Comparison of ENCODE assay signal across 1 cellular context in the genomic region with DNA sequence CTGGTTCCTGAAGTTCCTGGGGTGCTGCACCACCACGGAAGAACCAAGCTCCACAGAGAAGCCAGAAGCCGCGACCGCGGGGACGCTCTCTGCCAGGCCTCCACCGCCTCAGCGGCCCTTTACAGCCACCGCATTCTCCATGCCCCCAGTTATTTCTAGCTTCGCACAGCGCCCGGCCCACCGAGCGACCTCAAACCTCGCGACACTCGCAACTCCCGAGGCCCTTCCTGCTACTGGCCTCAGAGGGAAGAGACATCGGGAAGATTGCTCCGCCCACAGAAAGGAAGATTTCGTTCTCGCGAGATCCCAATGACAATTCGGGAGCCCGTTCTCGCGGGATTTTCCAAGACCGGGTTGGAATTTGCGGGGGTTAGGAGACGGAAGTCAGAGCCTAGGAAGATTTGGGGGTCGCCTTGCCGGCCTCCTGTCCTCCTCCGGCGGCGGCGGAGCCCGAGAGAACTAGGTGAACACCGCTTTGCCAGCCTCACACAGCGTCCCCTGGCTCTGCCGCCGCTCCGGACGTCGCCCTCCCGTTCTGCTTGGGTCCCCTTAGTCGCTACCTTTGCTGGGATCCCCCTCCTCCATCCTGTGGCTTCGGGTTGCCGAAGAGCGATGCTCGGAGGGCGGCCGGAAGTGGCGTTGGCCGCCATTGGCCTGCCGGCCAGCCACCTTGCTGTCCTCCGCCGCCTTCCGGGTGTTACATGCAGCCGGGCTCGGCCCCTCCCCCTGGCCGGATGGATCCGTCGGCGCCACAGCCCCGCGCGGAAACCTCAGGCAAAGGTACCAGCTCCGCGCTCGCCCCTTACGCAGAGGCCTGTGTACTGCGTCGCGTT.
TF ChIP-seq lines count a peak whose summit lies in the region.

A gene with protein sequence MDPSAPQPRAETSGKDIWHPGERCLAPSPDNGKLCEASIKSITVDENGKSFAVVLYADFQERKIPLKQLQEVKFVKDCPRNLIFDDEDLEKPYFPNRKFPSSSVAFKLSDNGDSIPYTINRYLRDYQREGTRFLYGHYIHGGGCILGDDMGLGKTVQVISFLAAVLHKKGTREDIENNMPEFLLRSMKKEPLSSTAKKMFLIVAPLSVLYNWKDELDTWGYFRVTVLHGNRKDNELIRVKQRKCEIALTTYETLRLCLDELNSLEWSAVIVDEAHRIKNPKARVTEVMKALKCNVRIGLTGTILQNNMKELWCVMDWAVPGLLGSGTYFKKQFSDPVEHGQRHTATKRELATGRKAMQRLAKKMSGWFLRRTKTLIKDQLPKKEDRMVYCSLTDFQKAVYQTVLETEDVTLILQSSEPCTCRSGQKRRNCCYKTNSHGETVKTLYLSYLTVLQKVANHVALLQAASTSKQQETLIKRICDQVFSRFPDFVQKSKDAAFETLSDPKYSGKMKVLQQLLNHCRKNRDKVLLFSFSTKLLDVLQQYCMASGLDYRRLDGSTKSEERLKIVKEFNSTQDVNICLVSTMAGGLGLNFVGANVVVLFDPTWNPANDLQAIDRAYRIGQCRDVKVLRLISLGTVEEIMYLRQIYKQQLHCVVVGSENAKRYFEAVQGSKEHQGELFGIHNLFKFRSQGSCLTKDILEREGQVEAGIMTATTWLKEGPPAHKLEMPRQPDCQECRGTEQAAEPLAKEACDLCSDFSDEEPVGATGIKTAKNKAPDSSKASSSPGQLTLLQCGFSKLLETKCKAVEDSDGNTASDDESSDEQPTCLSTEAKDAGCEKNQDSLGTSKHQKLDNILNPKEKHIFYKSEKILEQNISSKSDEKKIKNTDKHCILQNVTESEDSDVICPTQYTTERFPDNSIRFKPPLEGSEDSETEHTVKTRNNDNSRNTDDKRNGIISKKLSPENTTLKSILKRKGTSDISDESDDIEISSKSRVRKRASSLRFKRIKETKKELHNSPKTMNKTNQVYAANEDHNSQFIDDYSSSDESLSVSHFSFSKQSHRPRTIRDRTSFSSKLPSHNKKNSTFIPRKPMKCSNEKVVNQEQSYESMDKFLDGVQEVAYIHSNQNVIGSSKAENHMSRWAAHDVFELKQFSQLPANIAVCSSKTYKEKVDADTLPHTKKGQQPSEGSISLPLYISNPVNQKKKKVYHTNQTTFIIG (N-terminal part only) (plus strand): TSS at position 387 of the 833 bp plus-strand sequence. CDS start 348 bp downstream, at position 735.

TF ChIP-seq in HepG2, 621 proteins besides CTCF, POLR2A, EP300 and RAD21 (continued from another document and continues in another):
- TF ChIP-seq, protein P1, sequence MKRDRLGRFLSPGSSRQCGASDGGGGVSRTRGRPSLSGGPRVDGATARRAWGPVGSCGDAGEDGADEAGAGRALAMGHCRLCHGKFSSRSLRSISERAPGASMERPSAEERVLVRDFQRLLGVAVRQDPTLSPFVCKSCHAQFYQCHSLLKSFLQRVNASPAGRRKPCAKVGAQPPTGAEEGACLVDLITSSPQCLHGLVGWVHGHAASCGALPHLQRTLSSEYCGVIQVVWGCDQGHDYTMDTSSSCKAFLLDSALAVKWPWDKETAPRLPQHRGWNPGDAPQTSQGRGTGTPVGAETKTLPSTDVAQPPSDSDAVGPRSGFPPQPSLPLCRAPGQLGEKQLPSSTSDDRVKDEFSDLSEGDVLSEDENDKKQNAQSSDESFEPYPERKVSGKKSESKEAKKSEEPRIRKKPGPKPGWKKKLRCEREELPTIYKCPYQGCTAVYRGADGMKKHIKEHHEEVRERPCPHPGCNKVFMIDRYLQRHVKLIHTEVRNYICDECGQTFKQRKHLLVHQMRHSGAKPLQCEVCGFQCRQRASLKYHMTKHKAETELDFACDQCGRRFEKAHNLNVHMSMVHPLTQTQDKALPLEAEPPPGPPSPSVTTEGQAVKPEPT (CRISPR knock-in tag; IDR thresholded peaks at IDR 0.05; ENCODE audit: low read depth) = peak; percentile 91
- TF ChIP-seq, protein P2, sequence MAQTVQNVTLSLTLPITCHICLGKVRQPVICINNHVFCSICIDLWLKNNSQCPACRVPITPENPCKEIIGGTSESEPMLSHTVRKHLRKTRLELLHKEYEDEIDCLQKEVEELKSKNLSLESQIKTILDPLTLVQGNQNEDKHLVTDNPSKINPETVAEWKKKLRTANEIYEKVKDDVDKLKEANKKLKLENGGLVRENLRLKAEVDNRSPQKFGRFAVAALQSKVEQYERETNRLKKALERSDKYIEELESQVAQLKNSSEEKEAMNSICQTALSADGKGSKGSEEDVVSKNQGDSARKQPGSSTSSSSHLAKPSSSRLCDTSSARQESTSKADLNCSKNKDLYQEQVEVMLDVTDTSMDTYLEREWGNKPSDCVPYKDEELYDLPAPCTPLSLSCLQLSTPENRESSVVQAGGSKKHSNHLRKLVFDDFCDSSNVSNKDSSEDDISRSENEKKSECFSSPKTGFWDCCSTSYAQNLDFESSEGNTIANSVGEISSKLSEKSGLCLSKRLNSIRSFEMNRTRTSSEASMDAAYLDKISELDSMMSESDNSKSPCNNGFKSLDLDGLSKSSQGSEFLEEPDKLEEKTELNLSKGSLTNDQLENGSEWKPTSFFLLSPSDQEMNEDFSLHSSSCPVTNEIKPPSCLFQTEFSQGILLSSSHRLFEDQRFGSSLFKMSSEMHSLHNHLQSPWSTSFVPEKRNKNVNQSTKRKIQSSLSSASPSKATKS (CRISPR knock-in tag; IDR thresholded peaks at IDR 0.05) = 0 out of 2 replicates have a peak, but pooled peaks have one; percentile 87
- TF ChIP-seq MED13 (CRISPR knock-in tag; IDR thresholded peaks at IDR 0.05) (peak; percentile 89), ZFP62 (CRISPR knock-in tag; IDR thresholded peaks at IDR 0.05) (no peak), ZNF547 (CRISPR knock-in tag; IDR thresholded peaks at IDR 0.05) (peak; percentile 82), ZFP1 (CRISPR knock-in tag; IDR thresholded peaks at IDR 0.05) (0 out of 2 replicates have a peak, but pooled peaks have one; percentile 69), FIP1L1 (IDR thresholded peaks at IDR 0.05; ENCODE audit: borderline replicate concordance, insufficient read depth, low read depth, low read length) (peak; percentile 47; the same call in 1 of the 2 replicates), SMARCC2 (IDR thresholded peaks at IDR 0.05) (no peak), FOXK1 (CRISPR knock-in tag; IDR thresholded peaks at IDR 0.05; ENCODE audit: borderline replicate concordance, low read depth) (peak; percentile 81), KDM2A (CRISPR knock-in tag; IDR thresholded peaks at IDR 0.05; ENCODE audit: borderline replicate concordance, low read depth) (peak; percentile 96), MAFG (CRISPR knock-in tag; IDR thresholded peaks at IDR 0.05) (no peak), GATAD1 (CRISPR knock-in tag; IDR thresholded peaks at IDR 0.05) (peak; percentile 95), AHR (CRISPR knock-in tag; IDR thresholded peaks at IDR 0.05) (peak; percentile 60; the same call in 1 of the 2 replicates), NCOA5 (CRISPR knock-in tag; IDR thresholded peaks at IDR 0.05) (no peak), FOXK2 (IDR thresholded peaks at IDR 0.05) (0 out of 2 replicates have a peak, but pooled peaks have one; percentile 53), ZNF652 (CRISPR knock-in tag; IDR thresholded peaks at IDR 0.05; ENCODE audit: borderline replicate concordance, low read depth) (no peak), ZNF292 (CRISPR knock-in tag; IDR thresholded peaks at IDR 0.05; ENCODE audit: borderline replicate concordance, low read depth) (peak; percentile 95), TOE1 (CRISPR knock-in tag; IDR thresholded peaks at IDR 0.05) (peak; percentile 82; the same call in 1 of the 2 replicates), MAF1 (CRISPR knock-in tag; IDR thresholded peaks at IDR 0.05; ENCODE audit: borderline replicate concordance) (peak; percentile 89; the same call in 1 of the 2 replicates), ZNF660 (CRISPR knock-in tag; IDR thresholded peaks at IDR 0.05; ENCODE audit: borderline replicate concordance, low read depth) (0 out of 2 replicates have a peak, but pooled peaks have one; percentile 55), ZNF550 (CRISPR knock-in tag; IDR thresholded peaks at IDR 0.05; ENCODE audit: borderline replicate concordance) (no peak), CHD4 (IDR thresholded peaks at IDR 0.05; ENCODE audit: borderline replicate concordance, low read length) (0 out of 2 replicates have a peak, but pooled peaks have one; percentile 42), ZNF296 (CRISPR knock-in tag; conservative IDR thresholded peaks at IDR 0.05) (no peak), ZSCAN29 (CRISPR knock-in tag; conservative IDR thresholded peaks at IDR 0.05) (no peak), ZNF367 (CRISPR knock-in tag; IDR thresholded peaks at IDR 0.05; ENCODE audit: borderline replicate concordance) (peak; percentile 86; the same call in 1 of the 2 replicates), HOXD1 (CRISPR knock-in tag; IDR thresholded peaks at IDR 0.05) (peak; percentile 65; the same call in 1 of the 2 replicates), KLF12 (CRISPR knock-in tag; IDR thresholded peaks at IDR 0.05; ENCODE audit: borderline replicate concordance) (peak; percentile 50; the same call in 1 of the 2 replicates), ARNT (IDR thresholded peaks at IDR 0.05) (no peak), ZNF350 (CRISPR knock-in tag; IDR thresholded peaks at IDR 0.05; ENCODE audit: borderline replicate concordance, low read depth) (peak; percentile 94), KLF15 (CRISPR knock-in tag; IDR thresholded peaks at IDR 0.05; ENCODE audit: borderline replicate concordance) (peak; percentile 75; the same call in 1 of the 2 replicates), ZSCAN22 (CRISPR knock-in tag; IDR thresholded peaks at IDR 0.05) (no peak), ZFP41 (CRISPR knock-in tag; IDR thresholded peaks at IDR 0.05; ENCODE audit: borderline replicate concordance) (no peak; the same call in 1 of the 2 replicates)
- TF ChIP-seq, protein P3, sequence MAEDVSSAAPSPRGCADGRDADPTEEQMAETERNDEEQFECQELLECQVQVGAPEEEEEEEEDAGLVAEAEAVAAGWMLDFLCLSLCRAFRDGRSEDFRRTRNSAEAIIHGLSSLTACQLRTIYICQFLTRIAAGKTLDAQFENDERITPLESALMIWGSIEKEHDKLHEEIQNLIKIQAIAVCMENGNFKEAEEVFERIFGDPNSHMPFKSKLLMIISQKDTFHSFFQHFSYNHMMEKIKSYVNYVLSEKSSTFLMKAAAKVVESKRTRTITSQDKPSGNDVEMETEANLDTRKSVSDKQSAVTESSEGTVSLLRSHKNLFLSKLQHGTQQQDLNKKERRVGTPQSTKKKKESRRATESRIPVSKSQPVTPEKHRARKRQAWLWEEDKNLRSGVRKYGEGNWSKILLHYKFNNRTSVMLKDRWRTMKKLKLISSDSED (CRISPR knock-in tag; IDR thresholded peaks at IDR 0.05) = 0 out of 2 replicates have a peak, but pooled peaks have one; percentile 55
- TF ChIP-seq, protein P4, sequence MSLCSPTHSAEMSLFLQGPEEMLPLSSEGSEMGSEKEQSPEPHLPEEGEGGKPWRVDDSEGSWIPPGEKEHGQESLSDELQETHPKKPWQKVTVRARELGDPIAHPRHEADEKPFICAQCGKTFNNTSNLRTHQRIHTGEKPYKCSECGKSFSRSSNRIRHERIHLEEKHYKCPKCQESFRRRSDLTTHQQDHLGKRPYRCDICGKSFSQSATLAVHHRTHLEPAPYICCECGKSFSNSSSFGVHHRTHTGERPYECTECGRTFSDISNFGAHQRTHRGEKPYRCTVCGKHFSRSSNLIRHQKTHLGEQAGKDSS (CRISPR knock-in tag; IDR thresholded peaks at IDR 0.05; ENCODE audit: borderline replicate concordance, low read depth) = peak; percentile 88; the same call in 1 of the 2 replicates
- TF ChIP-seq, protein P5, sequence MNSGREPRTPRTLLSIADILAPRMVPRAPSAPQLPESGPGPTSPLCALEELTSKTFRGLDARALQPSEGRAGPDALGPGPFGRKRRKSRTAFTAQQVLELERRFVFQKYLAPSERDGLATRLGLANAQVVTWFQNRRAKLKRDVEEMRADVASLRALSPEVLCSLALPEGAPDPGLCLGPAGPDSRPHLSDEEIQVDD (CRISPR knock-in tag; IDR thresholded peaks at IDR 0.05; ENCODE audit: borderline replicate concordance) = no peak
- TF ChIP-seq, protein P6, sequence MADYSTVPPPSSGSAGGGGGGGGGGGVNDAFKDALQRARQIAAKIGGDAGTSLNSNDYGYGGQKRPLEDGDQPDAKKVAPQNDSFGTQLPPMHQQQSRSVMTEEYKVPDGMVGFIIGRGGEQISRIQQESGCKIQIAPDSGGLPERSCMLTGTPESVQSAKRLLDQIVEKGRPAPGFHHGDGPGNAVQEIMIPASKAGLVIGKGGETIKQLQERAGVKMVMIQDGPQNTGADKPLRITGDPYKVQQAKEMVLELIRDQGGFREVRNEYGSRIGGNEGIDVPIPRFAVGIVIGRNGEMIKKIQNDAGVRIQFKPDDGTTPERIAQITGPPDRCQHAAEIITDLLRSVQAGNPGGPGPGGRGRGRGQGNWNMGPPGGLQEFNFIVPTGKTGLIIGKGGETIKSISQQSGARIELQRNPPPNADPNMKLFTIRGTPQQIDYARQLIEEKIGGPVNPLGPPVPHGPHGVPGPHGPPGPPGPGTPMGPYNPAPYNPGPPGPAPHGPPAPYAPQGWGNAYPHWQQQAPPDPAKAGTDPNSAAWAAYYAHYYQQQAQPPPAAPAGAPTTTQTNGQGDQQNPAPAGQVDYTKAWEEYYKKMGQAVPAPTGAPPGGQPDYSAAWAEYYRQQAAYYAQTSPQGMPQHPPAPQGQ (CRISPR knock-in tag; IDR thresholded peaks at IDR 0.05; ENCODE audit: borderline replicate concordance) = no peak
- TF ChIP-seq, protein P7, sequence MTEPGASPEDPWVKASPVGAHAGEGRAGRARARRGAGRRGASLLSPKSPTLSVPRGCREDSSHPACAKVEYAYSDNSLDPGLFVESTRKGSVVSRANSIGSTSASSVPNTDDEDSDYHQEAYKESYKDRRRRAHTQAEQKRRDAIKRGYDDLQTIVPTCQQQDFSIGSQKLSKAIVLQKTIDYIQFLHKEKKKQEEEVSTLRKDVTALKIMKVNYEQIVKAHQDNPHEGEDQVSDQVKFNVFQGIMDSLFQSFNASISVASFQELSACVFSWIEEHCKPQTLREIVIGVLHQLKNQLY (CRISPR knock-in tag; IDR thresholded peaks at IDR 0.05) = no peak
- TF ChIP-seq, protein P8, sequence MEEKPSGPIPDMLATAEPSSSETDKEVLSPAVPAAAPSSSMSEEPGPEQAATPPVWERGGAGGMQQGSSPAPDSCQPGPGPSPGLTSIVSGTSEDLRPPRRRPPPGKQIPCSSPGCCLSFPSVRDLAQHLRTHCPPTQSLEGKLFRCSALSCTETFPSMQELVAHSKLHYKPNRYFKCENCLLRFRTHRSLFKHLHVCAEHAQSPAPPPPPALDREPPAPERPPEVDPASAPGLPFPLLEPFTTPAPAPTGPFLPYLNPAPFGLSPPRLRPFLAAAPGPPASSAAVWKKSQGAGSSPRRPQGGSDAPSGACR (CRISPR knock-in tag; IDR thresholded peaks at IDR 0.05) = peak; percentile 87; the same call in 1 of the 2 replicates
- TF ChIP-seq, protein P9, sequence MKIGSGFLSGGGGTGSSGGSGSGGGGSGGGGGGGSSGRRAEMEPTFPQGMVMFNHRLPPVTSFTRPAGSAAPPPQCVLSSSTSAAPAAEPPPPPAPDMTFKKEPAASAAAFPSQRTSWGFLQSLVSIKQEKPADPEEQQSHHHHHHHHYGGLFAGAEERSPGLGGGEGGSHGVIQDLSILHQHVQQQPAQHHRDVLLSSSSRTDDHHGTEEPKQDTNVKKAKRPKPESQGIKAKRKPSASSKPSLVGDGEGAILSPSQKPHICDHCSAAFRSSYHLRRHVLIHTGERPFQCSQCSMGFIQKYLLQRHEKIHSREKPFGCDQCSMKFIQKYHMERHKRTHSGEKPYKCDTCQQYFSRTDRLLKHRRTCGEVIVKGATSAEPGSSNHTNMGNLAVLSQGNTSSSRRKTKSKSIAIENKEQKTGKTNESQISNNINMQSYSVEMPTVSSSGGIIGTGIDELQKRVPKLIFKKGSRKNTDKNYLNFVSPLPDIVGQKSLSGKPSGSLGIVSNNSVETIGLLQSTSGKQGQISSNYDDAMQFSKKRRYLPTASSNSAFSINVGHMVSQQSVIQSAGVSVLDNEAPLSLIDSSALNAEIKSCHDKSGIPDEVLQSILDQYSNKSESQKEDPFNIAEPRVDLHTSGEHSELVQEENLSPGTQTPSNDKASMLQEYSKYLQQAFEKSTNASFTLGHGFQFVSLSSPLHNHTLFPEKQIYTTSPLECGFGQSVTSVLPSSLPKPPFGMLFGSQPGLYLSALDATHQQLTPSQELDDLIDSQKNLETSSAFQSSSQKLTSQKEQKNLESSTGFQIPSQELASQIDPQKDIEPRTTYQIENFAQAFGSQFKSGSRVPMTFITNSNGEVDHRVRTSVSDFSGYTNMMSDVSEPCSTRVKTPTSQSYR (CRISPR knock-in tag; IDR thresholded peaks at IDR 0.05; ENCODE audit: borderline replicate concordance) = peak; percentile 72; the same call in 1 of the 2 replicates
